Comparison of ENCODE assay signal across 8 cellular contexts in the genomic region with DNA sequence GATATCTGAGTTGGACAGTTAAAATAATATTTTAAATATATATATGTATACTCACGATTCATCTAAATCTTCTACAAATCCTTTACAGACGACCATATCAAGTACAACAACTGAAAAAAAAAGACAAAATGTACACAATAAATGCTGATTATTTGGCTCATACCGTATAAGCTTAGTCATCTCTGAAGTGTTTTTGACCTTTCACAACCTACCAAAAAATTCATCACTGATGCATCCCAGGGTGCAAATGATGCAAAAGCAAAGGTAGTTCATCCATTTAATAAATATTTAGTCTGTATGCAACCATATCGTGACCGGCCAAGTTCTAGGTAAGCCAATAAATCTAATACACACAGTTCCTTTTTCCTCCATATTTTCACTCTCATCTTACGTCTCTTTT. TPM values are rescaled to one million over a fixed set of nuclear protein-coding genes. Genes with fewer than 3 reads are reported as not detected.
DNase-seq lines count a peak whose midpoint lies in the region; ATAC-seq and TF ChIP-seq lines count a peak whose summit lies in the region.

No MANE protein-coding gene starts in this region.

- peak overlapping the region; percentile 38; the same call in 1 of the 2 replicates for H3K27ac ChIP-seq in SU-DHL-6 (ENCODE audit: low read depth, low read length)

- H3K4me1 ChIP-seq in skeletal muscle satellite cell (ENCODE audit: control insufficient read depth, insufficient read depth, low read length): peaks cover 7% of the 10 kb centered on the region

- H3K9ac ChIP-seq in SU-DHL-6 (ENCODE audit: low read length) (peak overlapping the region; percentile 96), skeletal muscle satellite cell (ENCODE audit: low read depth, low read length) (peak overlapping the region; percentile 96)

- H3K4me3 ChIP-seq in SU-DHL-6 (ENCODE audit: insufficient read depth, low read length, poor library complexity, severe bottlenecking): peak overlapping the region; percentile 94
- peak overlapping the region; percentile 92 for H3K4me3 ChIP-seq in fibroblast of villous mesenchyme (ENCODE audit: low read depth, low read length)
- H3K4me3 ChIP-seq in skeletal muscle satellite cell (ENCODE audit: low read length): peak overlapping the region; percentile 99

- TF ChIP-seq CTCF in GM20000 (IDR thresholded peaks at IDR 0.05; ENCODE audit: extremely low read depth, missing control alignments) (no peak), SU-DHL-6 (IDR thresholded peaks at IDR 0.05; ENCODE audit: insufficient read depth, low read length, poor library complexity, severe bottlenecking) (no peak), fibroblast of villous mesenchyme (IDR thresholded peaks at IDR 0.05; ENCODE audit: insufficient read depth, low read depth, low read length) (no peak)

- H4K20me1 ChIP-seq in SU-DHL-6 (ENCODE audit: low read depth, low read length): peaks cover 4% of the 10 kb centered on the region

- peaks cover 35% of the 10 kb centered on the region for H3K36me3 ChIP-seq in SU-DHL-6 (ENCODE audit: low read length)
- H3K36me3 ChIP-seq in skeletal muscle satellite cell (ENCODE audit: insufficient read depth, low read length): peaks cover 40% of the 10 kb centered on the region

- peak overlapping the region; percentile 93 for H3K4me2 ChIP-seq in SU-DHL-6 (ENCODE audit: low read depth, low read length, poor library complexity, severe bottlenecking)
- H3K4me2 ChIP-seq in skeletal muscle satellite cell (ENCODE audit: low read length): peak overlapping the region; percentile 88

- H3K79me2 ChIP-seq in SU-DHL-6 (ENCODE audit: insufficient read depth, low read length): peaks cover 52% of the 10 kb centered on the region

- DNase-seq in GM20000 (ENCODE audit: low spot score): peak; percentile 7
- DNase-seq in fibroblast of villous mesenchyme (ENCODE audit: low read depth): peak; percentile 18
- no peak for DNase-seq in superior temporal gyrus (ENCODE audit: extremely low spot score)

- no peak for ATAC-seq in HG02798 (IDR thresholded peaks at IDR 0.05; ENCODE audit: poor library complexity, unreplicated experiment)
- no peak for ATAC-seq in HG03139 (IDR thresholded peaks at IDR 0.05; ENCODE audit: unreplicated experiment)
- no peak for ATAC-seq in HG02870 (IDR thresholded peaks at IDR 0.05; ENCODE audit: unreplicated experiment)

- no peaks in the 10 kb centered on the region for H3F3A ChIP-seq in SU-DHL-6 (ENCODE audit: insufficient read depth)

- H3K27me3 ChIP-seq in SU-DHL-6 (ENCODE audit: low read length) (no peaks in the 10 kb centered on the region), skeletal muscle satellite cell (ENCODE audit: control insufficient read depth, insufficient read depth, low read length) (no peaks in the 10 kb centered on the region)

- peak overlapping the region; percentile 80 for H2AFZ ChIP-seq in SU-DHL-6 (ENCODE audit: low read depth, low read length, severe bottlenecking)

- H3K9me3 ChIP-seq in SU-DHL-6 (ENCODE audit: insufficient read depth, low read length): no peaks in the 10 kb centered on the region
- H3K9me3 ChIP-seq in skeletal muscle satellite cell (replicated peaks; ENCODE audit: low read length): no peaks in the 10 kb centered on the region

- no peaks in the 10 kb centered on the region for H3K9me2 ChIP-seq in SU-DHL-6 (replicated peaks; ENCODE audit: insufficient read depth, low read length)

RNA-seq across cellular contexts. Expression of a gene that starts 1.1 kb away (rescaled TPM):
- 115 and 152 TPM in 2 replicates for total RNA-seq in fibroblast of villous mesenchyme
- total RNA-seq in skeletal muscle satellite cell (2012; rRNA removed): 66.0 and 71.7 TPM in 2 replicates
